1 cellular context compared by ENCODE assay signal in the genomic region with DNA sequence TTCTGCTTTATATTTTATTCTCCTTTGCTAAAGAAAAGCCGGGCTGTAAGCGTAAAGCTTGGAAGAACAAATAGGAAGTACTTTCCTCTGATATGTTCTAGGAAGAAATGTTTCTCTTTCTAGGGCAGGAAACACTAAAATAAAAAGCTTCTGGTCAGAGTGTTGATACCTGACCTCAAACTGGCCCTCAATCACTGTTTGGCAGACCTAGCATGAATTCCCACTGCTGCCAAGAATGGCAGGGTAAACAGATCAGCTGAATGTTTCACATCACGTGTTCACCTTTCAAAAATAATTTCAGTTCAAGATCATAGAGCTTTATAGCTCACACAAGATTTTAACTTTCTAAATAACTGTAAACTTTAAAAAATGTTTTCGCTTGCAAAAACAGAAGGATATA.
TF ChIP-seq lines count a peak whose summit lies in the region.

No MANE protein-coding gene starts in this region.

TF ChIP-seq in liver, 16 proteins besides CTCF, POLR2A, EP300 and RAD21 (continued from another document):
- TF ChIP-seq, protein P1, sequence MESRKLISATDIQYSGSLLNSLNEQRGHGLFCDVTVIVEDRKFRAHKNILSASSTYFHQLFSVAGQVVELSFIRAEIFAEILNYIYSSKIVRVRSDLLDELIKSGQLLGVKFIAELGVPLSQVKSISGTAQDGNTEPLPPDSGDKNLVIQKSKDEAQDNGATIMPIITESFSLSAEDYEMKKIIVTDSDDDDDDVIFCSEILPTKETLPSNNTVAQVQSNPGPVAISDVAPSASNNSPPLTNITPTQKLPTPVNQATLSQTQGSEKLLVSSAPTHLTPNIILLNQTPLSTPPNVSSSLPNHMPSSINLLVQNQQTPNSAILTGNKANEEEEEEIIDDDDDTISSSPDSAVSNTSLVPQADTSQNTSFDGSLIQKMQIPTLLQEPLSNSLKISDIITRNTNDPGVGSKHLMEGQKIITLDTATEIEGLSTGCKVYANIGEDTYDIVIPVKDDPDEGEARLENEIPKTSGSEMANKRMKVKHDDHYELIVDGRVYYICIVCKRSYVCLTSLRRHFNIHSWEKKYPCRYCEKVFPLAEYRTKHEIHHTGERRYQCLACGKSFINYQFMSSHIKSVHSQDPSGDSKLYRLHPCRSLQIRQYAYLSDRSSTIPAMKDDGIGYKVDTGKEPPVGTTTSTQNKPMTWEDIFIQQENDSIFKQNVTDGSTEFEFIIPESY (IDR thresholded peaks at IDR 0.05): peak; percentile 32
- TF ChIP-seq, protein P2, sequence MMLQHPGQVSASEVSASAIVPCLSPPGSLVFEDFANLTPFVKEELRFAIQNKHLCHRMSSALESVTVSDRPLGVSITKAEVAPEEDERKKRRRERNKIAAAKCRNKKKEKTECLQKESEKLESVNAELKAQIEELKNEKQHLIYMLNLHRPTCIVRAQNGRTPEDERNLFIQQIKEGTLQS (IDR thresholded peaks at IDR 0.05): no peak
TF ChIP-seq in liver: peak in this region for 9.
